Comparison of ENCODE assay signal across 18 cellular contexts in genomic region chr22:45552017-45552411, GRCh38. TPM values are rescaled to one million over a fixed set of nuclear protein-coding genes. Genes with fewer than 3 reads are reported as not detected.
DNase-seq lines count a peak whose midpoint lies in the region; ATAC-seq and TF ChIP-seq lines count a peak whose summit lies in the region.
"Had no signal": no experiment of that assay in that cellular context is flagged by ENCODE, and none has a peak within 500 bp of the region (broad histone marks: within the 10 kb centered on the region; RNA-seq: fewer than 3 reads in every experiment).

No MANE protein-coding gene starts in this region.

- peaks cover 62 to 76% of the 10 kb centered on the region in 2 experiments for H3K36me3 ChIP-seq in mesenchymal stem cell (ENCODE audit: control insufficient read depth in 1 of 2, insufficient read depth in 2 of 2, low read depth in 1 of 2, low read length in 2 of 2)
- peaks cover 0 to 10% (median 2%) of the 10 kb centered on the region in 5 donors for H3K36me3 ChIP-seq in subcutaneous abdominal adipose tissue (ENCODE audit: control insufficient read depth in 5 of 5, insufficient read depth in 5 of 5, low read length in 5 of 5)
- peaks cover 2% of the 10 kb centered on the region for H3K36me3 ChIP-seq in brain microvascular endothelial cell (replicated peaks)

- H2BK15ac ChIP-seq in H9 (ENCODE audit: low read depth, low read length): no peak overlapping the region
- no peak overlapping the region for H2BK15ac ChIP-seq in mesenchymal stem cell (ENCODE audit: low read depth, poor library complexity, severe bottlenecking)

- no peak overlapping the region for H3K18ac ChIP-seq in H9 (ENCODE audit: insufficient read length, low read depth, low read length)
- H3K18ac ChIP-seq in mesenchymal stem cell (ENCODE audit: low read depth in 1 of 2, low read length in 2 of 2): peak overlapping the region; percentile 50 to 86

- H3T11ph ChIP-seq in H9 (ENCODE audit: low read length): no peak overlapping the region

- H3K4me2 ChIP-seq in H9 (ENCODE audit: insufficient read depth, insufficient read length, low read length) (no peak overlapping the region), mesenchymal stem cell (ENCODE audit: low read length, poor library complexity, severe bottlenecking) (no peak overlapping the region)

- H3K4me1 Mint-ChIP-seq in H9: peaks cover 6 to 24% of the 10 kb centered on the region in 2 experiments
- H3K4me1 Mint-ChIP-seq in activated T-helper 17 cell treated with anti-CD3 and anti-CD28 coated beads, Interleukin-2, amount 50 U/mL, for 72 hours: no peaks in the 10 kb centered on the region

- no peaks in the 10 kb centered on the region for H3K27me3 ChIP-seq in H9 (ENCODE audit: insufficient read depth, low read length)
- H3K27me3 ChIP-seq in mesenchymal stem cell (ENCODE audit: control insufficient read depth in 1 of 2, insufficient read depth in 1 of 2, low read length in 2 of 2): no peaks in the 10 kb centered on the region
- H3K27me3 ChIP-seq in subcutaneous abdominal adipose tissue (ENCODE audit: control insufficient read depth in 5 of 5, insufficient read depth in 4 of 5, low read length in 5 of 5): peaks cover 10 to 49% (median 34%) of the 10 kb centered on the region in 5 donors
- H3K27me3 ChIP-seq in brain microvascular endothelial cell (replicated peaks): no peaks in the 10 kb centered on the region
- H3K27me3 ChIP-seq: tibial nerve had no signal

- in situ Hi-C loops in brain microvascular endothelial cell (cut with HindIII; ENCODE audit: low pct_ligation_motif_present, low sequenced_read_pairs): no loop called here

- no peak overlapping the region for H2BK20ac ChIP-seq in H9 (ENCODE audit: low read depth, low read length, poor library complexity, severe bottlenecking)

- H2AFZ ChIP-seq in H9 (ENCODE audit: low read length) (no peak overlapping the region), mesenchymal stem cell (ENCODE audit: low read depth, low read length) (no peak overlapping the region)

- H3K23ac ChIP-seq in H9 (ENCODE audit: insufficient read length, low read depth, low read length) (no peak overlapping the region), mesenchymal stem cell (ENCODE audit: low read length in 2 of 2) (peak overlapping the region in 1 of 2 experiments; percentile 2)

- no peak overlapping the region for H3K9ac ChIP-seq in H9 (ENCODE audit: extremely low read depth, insufficient read length, low read length)
- H3K9ac ChIP-seq in mesenchymal stem cell (ENCODE audit: low read length): peak overlapping the region; percentile 64
- no peak overlapping the region for H3K9ac ChIP-seq in subcutaneous abdominal adipose tissue (ENCODE audit: low read length in 5 of 5)

- H3K9me3 Mint-ChIP-seq in H9: no peaks in the 10 kb centered on the region
- no peaks in the 10 kb centered on the region for H3K9me3 Mint-ChIP-seq in activated T-helper 17 cell treated with anti-CD3 and anti-CD28 coated beads, Interleukin-2, amount 50 U/mL, for 72 hours
- H3K9me3 Mint-ChIP-seq: activated naive CD4-positive, alpha-beta T cell treated with anti-CD3 and anti-CD28 coated beads, Interleukin-2, amount 10 ng/mL, durations not matched to agents 7 days and 5 days had no signal

- no peaks in the 10 kb centered on the region for H3K79me1 ChIP-seq in H9 (ENCODE audit: insufficient read depth, low read depth, low read length, poor library complexity, severe bottlenecking)
- peaks cover 15% of the 10 kb centered on the region for H3K79me1 ChIP-seq in mesenchymal stem cell (replicated peaks; ENCODE audit: low read length, poor library complexity, severe bottlenecking)

- H2BK120ac ChIP-seq in H9 (ENCODE audit: low read depth, low read length, poor library complexity, severe bottlenecking) (no peak overlapping the region), mesenchymal stem cell (ENCODE audit: low read depth, low read length) (no peak overlapping the region)

- ATAC-seq in activated T-helper 17 cell treated with anti-CD3 and anti-CD28 coated beads, Interleukin-2, amount 50 U/mL, for 72 hours (replicated peaks): no peak

- H3K4ac ChIP-seq in H9 (ENCODE audit: low read depth, low read length): no peak overlapping the region
- peak overlapping the region; percentile 9 to 69 for H3K4ac ChIP-seq in mesenchymal stem cell (ENCODE audit: low read depth in 1 of 2, low read length in 2 of 2)

- H4K20me1 ChIP-seq in H9 (ENCODE audit: control insufficient read depth, insufficient read depth, insufficient read length): no peaks in the 10 kb centered on the region

- DNase-seq in H9 (peak; percentile 43), mesenchymal stem cell (no peak), DMS153 (lab: John Stamatoyannopoulos, UW) (no peak), NCI-H1417 treated with DMSO at 0.1 percent for 48 hours (lab: John Stamatoyannopoulos, UW) (no peak), brain microvascular endothelial cell (no peak)
- DNase-seq: activated CD8-positive, alpha-beta memory T cell treated with anti-CD3 and anti-CD28 coated beads for 24 hours; activated naive CD4-positive, alpha-beta T cell treated with anti-CD3 and anti-CD28 coated beads, Interleukin-2, amount 10 ng/mL, durations not matched to agents 7 days and 5 days; cerebellar nuclear complex; DMS79 treated with DMSO at 0.1 percent for 48 hours; erythroblast; KG1; NCI-H1694; NCI-H774; SIG-M5 had no signal

- no peaks in the 10 kb centered on the region for H3K23me2 ChIP-seq in H9 (ENCODE audit: insufficient read length, low read depth, low read length, poor library complexity, severe bottlenecking)

- no peak overlapping the region for H3K4me3 ChIP-seq in mesenchymal stem cell (ENCODE audit: insufficient read depth in 1 of 2, low read depth in 1 of 2, low read length in 2 of 2)
- H3K4me3 ChIP-seq in subcutaneous abdominal adipose tissue (ENCODE audit: low read depth in 1 of 5, low read length in 5 of 5): no peak overlapping the region
- no peak overlapping the region for H3K4me3 ChIP-seq in brain microvascular endothelial cell (ENCODE audit: low read depth, low read length)
- H3K4me3 ChIP-seq: tibial nerve had no signal

- no peak overlapping the region for H3K4me3 Mint-ChIP-seq in H9
- H3K4me3 Mint-ChIP-seq in activated T-helper 17 cell treated with anti-CD3 and anti-CD28 coated beads, Interleukin-2, amount 50 U/mL, for 72 hours: no peak overlapping the region
- H3K4me3 Mint-ChIP-seq: activated naive CD4-positive, alpha-beta T cell treated with anti-CD3 and anti-CD28 coated beads, Interleukin-2, amount 10 ng/mL, durations not matched to agents 7 days and 5 days had no signal

- no CpG with 5 or more reads among the region's 12 CpGs for WGBS in H9 (ENCODE audit: extremely low coverage, insufficient read length, low lambda C conversion rate)
- 92% methylated on average over 12 of the region's 12 CpGs for WGBS in mesenchymal stem cell

- TF ChIP-seq CTCF in H9 (conservative IDR thresholded peaks at IDR 0.05) (no peak), brain microvascular endothelial cell (IDR thresholded peaks at IDR 0.05; ENCODE audit: low read depth, low read length, missing control alignments) (no peak)

- peak overlapping the region in 2 of 3 experiments; percentile 53 to 78; a peak in 2 of 7 replicates for H3K27ac Mint-ChIP-seq in H9
- H3K27ac Mint-ChIP-seq in activated T-helper 17 cell treated with anti-CD3 and anti-CD28 coated beads, Interleukin-2, amount 50 U/mL, for 72 hours: no peak overlapping the region
- H3K27ac Mint-ChIP-seq: activated naive CD4-positive, alpha-beta T cell treated with anti-CD3 and anti-CD28 coated beads, Interleukin-2, amount 10 ng/mL, durations not matched to agents 7 days and 5 days had no signal

- no peak overlapping the region for H4K5ac ChIP-seq in H9 (ENCODE audit: insufficient read length, low read depth, low read length)

- no peak overlapping the region for H2AK5ac ChIP-seq in H9 (ENCODE audit: insufficient read length, low read length)
- peak overlapping the region; percentile 21 for H2AK5ac ChIP-seq in mesenchymal stem cell (ENCODE audit: low read length, severe bottlenecking)

- no peak overlapping the region for H4K91ac ChIP-seq in H9 (ENCODE audit: insufficient read length, low read depth, low read length)
- peak overlapping the region; percentile 30 for H4K91ac ChIP-seq in mesenchymal stem cell (ENCODE audit: low read length)

- H3K9me3 ChIP-seq in H9 (ENCODE audit: control insufficient read depth, low read depth, low read length): no peaks in the 10 kb centered on the region
- no peaks in the 10 kb centered on the region for H3K9me3 ChIP-seq in mesenchymal stem cell (ENCODE audit: control insufficient read depth, low read length)
- peaks cover 0 to 3% (median 0%) of the 10 kb centered on the region in 5 donors for H3K9me3 ChIP-seq in subcutaneous abdominal adipose tissue (ENCODE audit: control insufficient read depth in 5 of 5, low read length in 5 of 5)
- H3K9me3 ChIP-seq: tibial nerve had no signal

- no peaks in the 10 kb centered on the region for H3K4me1 ChIP-seq in H9 (ENCODE audit: insufficient read depth, low read length)
- peaks cover 56% of the 10 kb centered on the region for H3K4me1 ChIP-seq in mesenchymal stem cell (ENCODE audit: control insufficient read depth, insufficient read depth, low read depth, low read length)
- H3K4me1 ChIP-seq in subcutaneous abdominal adipose tissue (ENCODE audit: control insufficient read depth in 5 of 5, insufficient read depth in 5 of 5, low read length in 5 of 5): peaks cover 1 to 57% (median 51%) of the 10 kb centered on the region in 5 donors

- H3K14ac ChIP-seq in H9 (ENCODE audit: insufficient read depth, low read length) (no peak overlapping the region), mesenchymal stem cell (ENCODE audit: low read length in 2 of 2) (peak overlapping the region in 1 of 2 experiments; percentile 53)

- H3K27me3 Mint-ChIP-seq in H9 (ENCODE audit: low read depth): no peaks in the 10 kb centered on the region; the same call in 1 of the 2 replicates
- no peaks in the 10 kb centered on the region for H3K27me3 Mint-ChIP-seq in activated T-helper 17 cell treated with anti-CD3 and anti-CD28 coated beads, Interleukin-2, amount 50 U/mL, for 72 hours

- H2BK12ac ChIP-seq in H9 (ENCODE audit: insufficient read length, low read depth, low read length) (no peak overlapping the region), mesenchymal stem cell (ENCODE audit: low read length in 2 of 2) (peak overlapping the region; percentile 43 to 87)

- H2BK5ac ChIP-seq in H9 (ENCODE audit: insufficient read length, low read length) (no peak overlapping the region), mesenchymal stem cell (ENCODE audit: low read depth, low read length, poor library complexity, severe bottlenecking) (no peak overlapping the region)

- H3K27ac ChIP-seq in H9 (ENCODE audit: insufficient read length, low read depth, low read length): no peak overlapping the region
- peak overlapping the region; percentile 72 for H3K27ac ChIP-seq in cingulate gyrus (ENCODE audit: low read depth, low read length)
- H3K27ac ChIP-seq in mesenchymal stem cell (ENCODE audit: low read length, poor library complexity, severe bottlenecking): peak overlapping the region; percentile 55
- H3K27ac ChIP-seq in subcutaneous abdominal adipose tissue (ENCODE audit: low read depth, low read length): peak overlapping the region; percentile 41
- H3K27ac ChIP-seq in brain microvascular endothelial cell: no peak overlapping the region

- H3K36me3 Mint-ChIP-seq in H9 (ENCODE audit: insufficient read depth in 1 of 3, low read depth in 3 of 3): peaks cover 46 to 69% (median 65%) of the 10 kb centered on the region in 3 experiments
- no peaks in the 10 kb centered on the region for H3K36me3 Mint-ChIP-seq in activated T-helper 17 cell treated with anti-CD3 and anti-CD28 coated beads, Interleukin-2, amount 50 U/mL, for 72 hours (ENCODE audit: low read depth)
- H3K36me3 Mint-ChIP-seq: activated naive CD4-positive, alpha-beta T cell treated with anti-CD3 and anti-CD28 coated beads, Interleukin-2, amount 10 ng/mL, durations not matched to agents 7 days and 5 days had no signal

- no peaks in the 10 kb centered on the region for H3K79me2 ChIP-seq in H9 (ENCODE audit: insufficient read depth, low read length)

- no peak overlapping the region for H4K8ac ChIP-seq in H9 (replicated peaks; ENCODE audit: insufficient read length, low read depth, low read length)
- H4K8ac ChIP-seq in mesenchymal stem cell (ENCODE audit: low read length): peak overlapping the region; percentile 21

- no peak overlapping the region for H3K56ac ChIP-seq in H9 (ENCODE audit: insufficient read length, low read depth, low read length)

RNA-seq across cellular contexts. Expression of gene FBLN1, which starts 49.3 kb away (rescaled TPM):
- 137 and 140 TPM in 2 replicates for total RNA-seq in H9 (2021)
- polyA plus RNA-seq in mesenchymal stem cell (2013, experiment 1 of 2): 190 TPM
- polyA plus RNA-seq in mesenchymal stem cell (2013, experiment 2 of 2): 191 TPM
- under 1 TPM; 0.32 to 0.65 TPM for total RNA-seq in activated T-helper 17 cell treated with anti-CD3 and anti-CD28 coated beads, Interleukin-2, amount 50 U/mL, for 72 hours

Comparison
In these comparisons a context has a peak if more than half of its experiments do, and no peak if none do; other contexts are left out.
1. H3K27ac ChIP-seq: peak in cingulate gyrus (single experiment), mesenchymal stem cell (single experiment) and subcutaneous abdominal adipose tissue (single experiment); none in H9 (single experiment) and brain microvascular endothelial cell (single experiment).
2. RNA of gene FBLN1, which starts 49.3 kb away (total RNA-seq): 137 to 140 TPM in H9; 0.32 to 0.65 TPM in activated T-helper 17 cell treated with anti-CD3 and anti-CD28 coated beads, Interleukin-2, amount 50 U/mL, for 72 hours; every median in the first group is over 10 times any median in the second.